8 cellular contexts compared by ENCODE assay signal in genomic region chr2:70142590-70143313, GRCh38.
A peak's percentile ranks its signal among the peaks of the same experiment; 100 is the strongest.
DNase-seq lines count a peak whose midpoint lies in the region; ATAC-seq and TF ChIP-seq lines count a peak whose summit lies in the region.

No MANE protein-coding gene starts in this region.

- TF ChIP-seq CTCF in 22Rv1 (IDR thresholded peaks at IDR 0.05) (peak; percentile 96), retinal pigment epithelial cell (conservative IDR thresholded peaks at IDR 0.05; ENCODE audit: low read depth, low read length) (peak; percentile 82)

- peak overlapping the region; percentile 99 for H3K27ac ChIP-seq in 22Rv1

- peak; percentile 98 for DNase-seq in NCI-H2029 (lab: John Stamatoyannopoulos, UW)
- peak; percentile 99 for DNase-seq in T-helper 9 cell
- peak; percentile 100 for DNase-seq in astrocyte of the hippocampus (ENCODE audit: low read depth, low spot score)
- DNase-seq in hippocampal formation (lab: John Stamatoyannopoulos, UW) = peak; percentile 94
- DNase-seq in retinal pigment epithelial cell (ENCODE audit: low read depth) = peak; percentile 95

- H3K4me3 ChIP-seq in retinal pigment epithelial cell (ENCODE audit: low read length) = peak overlapping the region; percentile 43

- ATAC-seq in GM18511 (IDR thresholded peaks at IDR 0.05; ENCODE audit: unreplicated experiment) (peak; percentile 62), HG03025 (IDR thresholded peaks at IDR 0.05; ENCODE audit: low FRiP score, unreplicated experiment) (peak; percentile 86)

Comparison
In these comparisons a context has a peak if more than half of its experiments do, and no peak if none do; other contexts are left out.
1. Peak in every context shown above with its lines: DNase-seq, ATAC-seq, H3K4me3 ChIP-seq and H3K27ac ChIP-seq.